ENCODE assay signal across 8 cellular contexts in the genomic region with DNA sequence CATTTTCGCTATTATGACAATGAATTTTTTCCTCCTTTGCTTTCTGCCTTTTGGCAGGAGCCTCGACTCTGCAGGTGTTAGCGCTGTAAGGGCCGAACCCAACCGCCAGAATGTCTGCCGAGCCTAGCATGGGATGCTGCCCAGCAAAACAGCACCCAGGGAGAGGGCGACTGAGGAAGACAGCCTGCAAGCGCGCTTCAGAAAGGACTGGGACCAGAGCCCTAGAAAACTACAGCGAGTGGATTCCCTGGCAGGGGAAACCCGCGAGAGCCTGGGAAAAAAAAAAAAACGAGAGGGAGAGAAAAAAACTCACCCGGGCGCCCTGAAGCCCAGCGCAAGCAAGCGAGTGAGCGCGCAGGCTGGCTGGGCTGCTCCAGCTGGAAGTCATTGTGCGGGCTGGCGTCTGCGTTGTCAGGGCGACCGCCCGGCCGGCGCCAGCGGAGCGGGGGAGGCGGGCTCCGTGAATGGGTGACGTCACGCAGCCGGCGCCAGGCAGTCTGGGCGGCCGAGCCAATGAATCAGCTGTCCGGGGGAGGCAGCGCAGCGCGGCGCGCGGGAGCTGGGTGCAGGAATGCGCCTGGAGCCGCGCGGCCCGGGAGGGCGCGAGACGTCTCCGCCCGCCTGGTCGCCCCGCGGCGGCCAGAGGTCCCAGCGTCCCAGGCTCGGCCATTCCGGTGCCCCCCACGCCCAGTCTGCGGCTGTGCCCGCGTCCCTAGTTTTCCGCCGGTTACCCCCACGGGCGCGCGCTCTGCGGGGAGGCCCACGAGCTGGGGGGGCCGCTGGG. TPM values are rescaled to one million over a fixed set of nuclear protein-coding genes. Genes with fewer than 3 reads are reported as not detected.
A peak's percentile ranks its signal among the peaks of the same experiment; 100 is the strongest.
DNase-seq lines count a peak whose midpoint lies in the region; ATAC-seq and TF ChIP-seq lines count a peak whose summit lies in the region.

No MANE protein-coding gene starts in this region.

- peak; percentile 72 for ATAC-seq in GM19328 (IDR thresholded peaks at IDR 0.05; ENCODE audit: unreplicated experiment)
- ATAC-seq in HG03432 (IDR thresholded peaks at IDR 0.05; ENCODE audit: unreplicated experiment): peak; percentile 100
- peak; percentile 93 for ATAC-seq in activated CD8-positive, alpha-beta memory T cell treated with anti-CD3 and anti-CD28 coated beads, Interleukin-2, amount 10 ng/mL, durations not matched to agents 7 days and 5 days

- 2 to 3% methylated on average over 23 to 55 of the region's 74 CpGs for WGBS in mesodermal cell (ENCODE audit: insufficient coverage in 2 of 2), 2 experiments

- peaks cover 18% of the 10 kb centered on the region for H3K4me1 ChIP-seq in mesodermal cell (ENCODE audit: control insufficient read depth, insufficient read depth, low read length, poor library complexity, severe bottlenecking)

- peak; percentile 37 for TF ChIP-seq POLR2A in erythroblast (IDR thresholded peaks at IDR 0.05; ENCODE audit: low read length)

- H3K36me3 ChIP-seq in BJ (ENCODE audit: control insufficient read depth, insufficient read depth, low read length) (no peaks in the 10 kb centered on the region), mesodermal cell (ENCODE audit: control insufficient read depth, insufficient read depth, low read length) (no peaks in the 10 kb centered on the region)

- H3K27me3 Mint-ChIP-seq in activated CD8-positive, alpha-beta memory T cell treated with anti-CD3 and anti-CD28 coated beads, Interleukin-2, amount 10 ng/mL, durations not matched to agents 7 days and 5 days: peaks cover 23% of the 10 kb centered on the region

- peak overlapping the region; percentile 100 for H3K27ac ChIP-seq in mesodermal cell (ENCODE audit: low read depth, low read length, severe bottlenecking)

- no peaks in the 10 kb centered on the region for H3K36me3 Mint-ChIP-seq in activated CD8-positive, alpha-beta memory T cell treated with anti-CD3 and anti-CD28 coated beads, Interleukin-2, amount 10 ng/mL, durations not matched to agents 7 days and 5 days

- H3K27me3 ChIP-seq in BJ (ENCODE audit: control insufficient read depth, insufficient read depth, low read length): no peaks in the 10 kb centered on the region

- H3K4me3 ChIP-seq in BJ (ENCODE audit: low read depth, low read length) (peak overlapping the region; percentile 60), mesodermal cell (ENCODE audit: extremely low read depth, insufficient read depth, low read length, poor library complexity, severe bottlenecking) (peak overlapping the region; percentile 43)

- H3K27ac Mint-ChIP-seq in activated CD8-positive, alpha-beta memory T cell treated with anti-CD3 and anti-CD28 coated beads, Interleukin-2, amount 10 ng/mL, durations not matched to agents 7 days and 5 days: no peak overlapping the region

- H3K4me3 Mint-ChIP-seq in activated CD8-positive, alpha-beta memory T cell treated with anti-CD3 and anti-CD28 coated beads, Interleukin-2, amount 10 ng/mL, durations not matched to agents 7 days and 5 days: peak overlapping the region; percentile 55

- no peaks in the 10 kb centered on the region for H3K9me3 Mint-ChIP-seq in activated CD8-positive, alpha-beta memory T cell treated with anti-CD3 and anti-CD28 coated beads, Interleukin-2, amount 10 ng/mL, durations not matched to agents 7 days and 5 days (ENCODE audit: low read depth)

- H3K9me3 ChIP-seq in mesodermal cell (ENCODE audit: control insufficient read depth, low read length): peaks cover 3% of the 10 kb centered on the region

- TF ChIP-seq CTCF in BJ (IDR thresholded peaks at IDR 0.05; ENCODE audit: insufficient read depth, low read depth, low read length): no peak

- H3K4me1 Mint-ChIP-seq in activated CD8-positive, alpha-beta memory T cell treated with anti-CD3 and anti-CD28 coated beads, Interleukin-2, amount 10 ng/mL, durations not matched to agents 7 days and 5 days: peaks cover 8% of the 10 kb centered on the region

- DNase-seq in BJ (ENCODE audit: low read depth) (peak; percentile 81), NCI-H460 (ENCODE audit: extremely low read depth, low read depth) (peak; percentile 85), erythroblast (lab: John Stamatoyannopoulos, UW) (peak; percentile 87 to 93)
- peak; percentile 72 for DNase-seq in activated CD8-positive, alpha-beta memory T cell treated with anti-CD3 and anti-CD28 coated beads, Interleukin-2, amount 10 ng/mL, durations not matched to agents 7 days and 5 days
- DNase-seq in stimulated activated CD8-positive, alpha-beta memory T cell treated with anti-CD3 and anti-CD28 coated beads, Interleukin-2, amount 100 ng/mL, for 48 hours (ENCODE audit: low read depth in 2 of 2): peak; percentile 60 to 71

- POLR2A ChIA-PET in BJ (lab: Charles Lee): interaction anchor here (0.7 to 0.8 kb wide), 2 partner anchors 11 to 32 kb away, joined by 3 to 4 read pairs; partner anchors contain the start of gene ID4

- CTCF ChIA-PET in BJ (lab: Yijun Ruan, JAX): interaction anchor here (1.1 to 2.1 kb wide), 3 partner anchors 32 to 137 kb away, joined by 3 to 4 read pairs (median 4); partner anchors contain the start of gene ID4
- CTCF ChIA-PET in activated CD8-positive, alpha-beta memory T cell treated with anti-CD3 and anti-CD28 coated beads, Interleukin-2, amount 10 ng/mL, durations not matched to agents 7 days and 5 days (lab: Charles Lee): interaction anchor here (0.7 kb wide), 1 partner anchor 322 kb away, joined by 3 read pairs; no protein-coding TSS in a partner anchor

RNA-seq across cellular contexts. Expression of gene ID4, which starts 32.6 kb away (rescaled TPM):
- 2.2 and 3.1 TPM in 2 replicates for polyA plus RNA-seq in BJ (2011; rRNA removed)
- 1.5 and 2.5 TPM in 2 replicates for polyA minus RNA-seq in BJ (2011; rRNA and poly(A)+ RNA removed)
- total RNA-seq in NCI-H460 (2014; rRNA removed; shearing (Covaris generic)): 0.57 TPM in 1 of 2 replicates, not detected in the other
- polyA plus RNA-seq in NCI-H460 (2014; cell fraction: nucleus; rRNA removed): 0.13 and 0.35 TPM in 2 replicates
- total RNA-seq in activated CD8-positive, alpha-beta memory T cell treated with anti-CD3 and anti-CD28 coated beads, Interleukin-2, amount 10 ng/mL, durations not matched to agents 7 days and 5 days: not detected
- 46.9 TPM for polyA plus RNA-seq in mesodermal cell (2013, experiment 1 of 2)
- polyA plus RNA-seq in mesodermal cell (2013, experiment 2 of 2): 38.6 TPM

Comparison
In these comparisons a context has a peak if more than half of its experiments do, and no peak if none do; other contexts are left out.
1. Peak in every context shown above with its lines: DNase-seq, ATAC-seq, H3K4me3 ChIP-seq and H3K27ac ChIP-seq.